In genomic region chr15:70099167-70099965, GRCh38 we compare ENCODE assay signal across 8 cellular contexts. TPM values are rescaled to one million over a fixed set of nuclear protein-coding genes. Genes with fewer than 3 reads are reported as not detected.
DNase-seq lines count a peak whose midpoint lies in the region; ATAC-seq and TF ChIP-seq lines count a peak whose summit lies in the region.

No MANE protein-coding gene starts in this region.

- peak overlapping the region; percentile 93 for H3K9ac ChIP-seq in Loucy (ENCODE audit: low read depth, low read length, poor library complexity, severe bottlenecking)

- H3K9me3 ChIP-seq in Loucy (ENCODE audit: insufficient read depth, low read depth, low read length), result no peaks in the 10 kb centered on the region
- no peaks in the 10 kb centered on the region for H3K9me3 ChIP-seq in RWPE2 (ENCODE audit: severe bottlenecking)

- peaks cover 24% of the 10 kb centered on the region for H4K20me1 ChIP-seq in Loucy (ENCODE audit: insufficient read depth, low read length, poor library complexity, severe bottlenecking)

- ATAC-seq in RWPE2 (ENCODE audit: low read depth), result peak; percentile 54
- ATAC-seq in natural killer cell, result peak; percentile 60 to 83 (median 68)

- H3K27ac Mint-ChIP-seq in natural killer cell, result peak overlapping the region; percentile 91 to 100

- H3K27me3 Mint-ChIP-seq in natural killer cell (ENCODE audit: low read depth in 2 of 2), result peaks cover 30 to 44% of the 10 kb centered on the region in 2 donors

- no peaks in the 10 kb centered on the region for H3K36me3 Mint-ChIP-seq in natural killer cell

- H3F3A ChIP-seq in Loucy (ENCODE audit: low read depth), result no peaks in the 10 kb centered on the region; the same call in 1 of the 2 replicates

- H3K27me3 ChIP-seq in Loucy (ENCODE audit: insufficient read depth, low read length, poor library complexity, severe bottlenecking) (no peaks in the 10 kb centered on the region), RWPE2 (ENCODE audit: insufficient read depth, poor library complexity, severe bottlenecking) (peaks cover 8% of the 10 kb centered on the region)

- H3K27ac ChIP-seq in RWPE2 (ENCODE audit: poor library complexity, severe bottlenecking), result peak overlapping the region; percentile 65

- H3K9me3 Mint-ChIP-seq in natural killer cell, result no peaks in the 10 kb centered on the region

- peaks cover 40% of the 10 kb centered on the region for H3K79me2 ChIP-seq in Loucy (ENCODE audit: insufficient read depth, low read length)

- intact Hi-C loops in natural killer cell (cut with micrococcal nuclease), result loop anchor here (1.0 to 10.0 kb wide), 9 partner anchors 43 to 665 kb away; partner anchors contain the start of genes RPLP1 and UACA

- peak overlapping the region; percentile 98 for H3K4me2 ChIP-seq in Loucy (ENCODE audit: low read depth, low read length, poor library complexity, severe bottlenecking)

- TF ChIP-seq CTCF in Loucy (conservative IDR thresholded peaks at IDR 0.05; ENCODE audit: low read length) (no peak), RWPE2 (IDR thresholded peaks at IDR 0.05; ENCODE audit: poor library complexity, severe bottlenecking) (no peak), natural killer cell (IDR thresholded peaks at IDR 0.05) (no peak)

- H3K36me3 ChIP-seq in Loucy (ENCODE audit: insufficient read depth, low read length) (no peaks in the 10 kb centered on the region), RWPE2 (ENCODE audit: low read depth) (peaks cover 6% of the 10 kb centered on the region)

- no peak overlapping the region for H2AFZ ChIP-seq in Loucy (ENCODE audit: low read length)

- DNase-seq in Daoy (ENCODE audit: low read depth) (peak; percentile 99), H4 (ENCODE audit: low spot score) (peak; percentile 97), RWPE2 (ENCODE audit: low spot score) (peak; percentile 100), fibroblast of peridontal ligament (ENCODE audit: extremely low read depth) (peak; percentile 99), natural killer cell (peak; percentile 100)
- DNase-seq in activated effector memory CD4-positive, alpha-beta T cell treated with Interleukin-2 at 50 U/mL for 16 hours, result peak; percentile 99
- peak; percentile 99 to 100 (median 99) for DNase-seq in stimulated activated naive CD4-positive, alpha-beta T cell (lab: John Stamatoyannopoulos, UW)

- H3K4me3 ChIP-seq in Loucy (ENCODE audit: low read length, poor library complexity, severe bottlenecking), result peak overlapping the region; percentile 87
- peak overlapping the region; percentile 84 for H3K4me3 ChIP-seq in RWPE2 (ENCODE audit: severe bottlenecking)

- H3K9me2 ChIP-seq in Loucy (replicated peaks; ENCODE audit: low read depth, low read length), result no peaks in the 10 kb centered on the region

- peak overlapping the region; percentile 98 for H3K4me3 Mint-ChIP-seq in natural killer cell

- peaks cover 39 to 59% of the 10 kb centered on the region in 2 donors for H3K4me1 Mint-ChIP-seq in natural killer cell

- H3K4me1 ChIP-seq in Loucy (ENCODE audit: insufficient read depth, low read length, poor library complexity, severe bottlenecking), result peaks cover 42% of the 10 kb centered on the region
- peaks cover 12% of the 10 kb centered on the region for H3K4me1 ChIP-seq in RWPE2 (ENCODE audit: insufficient read depth, poor library complexity, severe bottlenecking)

RNA-seq across cellular contexts. Expression of gene TLE3, which starts 1.6 kb away (rescaled TPM):
- 43.9 and 46.0 TPM in 2 replicates for total RNA-seq in Daoy (2014; rRNA removed; shearing (Covaris generic))
- 17.5 and 24.9 TPM in 2 replicates for total RNA-seq in H4 (2014; rRNA removed; shearing (Covaris generic))
- 10 to 100 TPM; 32.1 to 94.9 (median 36.7) TPM for total RNA-seq in natural killer cell

Comparison
In these comparisons a context has a peak if more than half of its experiments do, and no peak if none do; other contexts are left out.
1. Peak in every context shown above with its lines: DNase-seq, ATAC-seq, H3K4me3 ChIP-seq and H3K27ac ChIP-seq.